14 cellular contexts compared by ENCODE assay signal in genomic region chr22:24445481-24446290, GRCh38. TPM values are rescaled to one million over a fixed set of nuclear protein-coding genes. Genes with fewer than 3 reads are reported as not detected.
DNase-seq lines count a peak whose midpoint lies in the region; ATAC-seq, FAIRE-seq and TF ChIP-seq lines count a peak whose summit lies in the region.
"Had no signal": no experiment of that assay in that cellular context is flagged by ENCODE, and none has a peak within 500 bp of the region (broad histone marks: within the 10 kb centered on the region; RNA-seq: fewer than 3 reads in every experiment).

No MANE protein-coding gene starts in this region.

- POLR2A ChIA-PET in naive thymus-derived CD4-positive, alpha-beta T cell (lab: Charles Lee): no interaction called here

- H3K4me3 Mint-ChIP-seq in activated T-cell treated with anti-CD3 and anti-CD28 coated beads, Interleukin-2, amount 50 U/mL, for 4 hours: no peak overlapping the region
- H3K4me3 Mint-ChIP-seq in naive thymus-derived CD4-positive, alpha-beta T cell: no peak overlapping the region
- H3K4me3 Mint-ChIP-seq: natural killer cell; T-helper 1 cell treated with Interleukin-12 subunit alpha and Interleukin-12 subunit beta and Interleukin-4 antibody, amounts not matched to agents 30 μg/mL and 1 μg/mL, for 36 hours had no signal

- H3K36me3 ChIP-seq in naive thymus-derived CD4-positive, alpha-beta T cell (ENCODE audit: control insufficient read depth in 2 of 3, insufficient read depth in 3 of 3, low read length in 3 of 3): peaks cover 7 to 50% (median 8%) of the 10 kb centered on the region in 3 experiments

- intact Hi-C loops in naive thymus-derived CD4-positive, alpha-beta T cell (cut with micrococcal nuclease): no loop called here

- peak overlapping the region in 3 of 9 donors; percentile 15 to 51 (median 43) for H3K27ac Mint-ChIP-seq in naive thymus-derived CD4-positive, alpha-beta T cell
- H3K27ac Mint-ChIP-seq: natural killer cell; T-helper 1 cell treated with Interleukin-12 subunit alpha and Interleukin-12 subunit beta and Interleukin-4 antibody, amounts not matched to agents 30 μg/mL and 1 μg/mL, for 36 hours had no signal

- no peaks in the 10 kb centered on the region for H3K27me3 ChIP-seq in naive thymus-derived CD4-positive, alpha-beta T cell (ENCODE audit: control insufficient read depth in 2 of 2, insufficient read depth in 2 of 2, low read length in 2 of 2)

- peak; percentile 38 for FAIRE-seq in GM12891 (lab: Jason Lieb, UNC)

- no peak for DNase-seq in GM12891 (ENCODE audit: insufficient read length, low spot score)
- peak; percentile 26 for DNase-seq in M059J (ENCODE audit: low read depth)
- DNase-seq in activated T-cell treated with anti-CD3 and anti-CD28 coated beads, Interleukin-2, amount 50 U/mL, for 4 hours: peak; percentile 36
- no peak for DNase-seq in naive thymus-derived CD4-positive, alpha-beta T cell
- DNase-seq in left lobe of liver (ENCODE audit: low spot score): no peak
- DNase-seq in NCI-H2029 (lab: John Stamatoyannopoulos, UW): no peak
- DNase-seq: activated naive CD4-positive, alpha-beta T cell; effector CD4-positive, alpha-beta T cell; natural killer cell; NCI-H2029 treated with DMSO at 0.1 percent for 48 hours; stimulated activated CD4-positive, alpha-beta T cell treated with anti-CD3 and anti-CD28 coated beads, Interleukin-1b, Interleukin-23, amount 100 ng/mL, for 48 hours had no signal

- H3K9me3 ChIP-seq in naive thymus-derived CD4-positive, alpha-beta T cell (ENCODE audit: control insufficient read depth in 2 of 3, low read length in 3 of 3): no peaks in the 10 kb centered on the region

- peaks cover 35% of the 10 kb centered on the region for H3K4me1 Mint-ChIP-seq in activated T-cell treated with anti-CD3 and anti-CD28 coated beads, Interleukin-2, amount 50 U/mL, for 4 hours (ENCODE audit: low read depth)
- peaks cover 22 to 44% (median 32%) of the 10 kb centered on the region in 7 donors for H3K4me1 Mint-ChIP-seq in naive thymus-derived CD4-positive, alpha-beta T cell

- no peak for TF ChIP-seq POLR2A in GM12891 (IDR thresholded peaks at IDR 0.05; ENCODE audit: low read depth, low read length)

- no peak overlapping the region for H3K4me3 ChIP-seq in naive thymus-derived CD4-positive, alpha-beta T cell (ENCODE audit: low read length)

- peaks cover 0 to 3% of the 10 kb centered on the region in 2 donors for H3K4me1 ChIP-seq in naive thymus-derived CD4-positive, alpha-beta T cell (ENCODE audit: control insufficient read depth in 2 of 2, insufficient read depth in 2 of 2, low read length in 2 of 2)

- H3K27me3 Mint-ChIP-seq in activated T-cell treated with anti-CD3 and anti-CD28 coated beads, Interleukin-2, amount 50 U/mL, for 4 hours (ENCODE audit: low read depth): no peaks in the 10 kb centered on the region
- H3K27me3 Mint-ChIP-seq in naive thymus-derived CD4-positive, alpha-beta T cell: no peaks in the 10 kb centered on the region

- CTCF ChIA-PET in naive thymus-derived CD4-positive, alpha-beta T cell (lab: Charles Lee): no interaction called here

- H3K9me3 Mint-ChIP-seq in activated T-cell treated with anti-CD3 and anti-CD28 coated beads, Interleukin-2, amount 50 U/mL, for 4 hours: no peaks in the 10 kb centered on the region
- peaks cover 0 to 6% (median 0%) of the 10 kb centered on the region in 11 donors for H3K9me3 Mint-ChIP-seq in naive thymus-derived CD4-positive, alpha-beta T cell
- H3K9me3 Mint-ChIP-seq: natural killer cell; T-helper 1 cell treated with Interleukin-12 subunit alpha and Interleukin-12 subunit beta and Interleukin-4 antibody, amounts not matched to agents 30 μg/mL and 1 μg/mL, for 36 hours had no signal

- peaks cover 15% of the 10 kb centered on the region for H3K36me3 Mint-ChIP-seq in activated T-cell treated with anti-CD3 and anti-CD28 coated beads, Interleukin-2, amount 50 U/mL, for 4 hours (ENCODE audit: insufficient read depth)
- peaks cover 0 to 34% (median 7%) of the 10 kb centered on the region in 5 donors for H3K36me3 Mint-ChIP-seq in naive thymus-derived CD4-positive, alpha-beta T cell
- H3K36me3 Mint-ChIP-seq: natural killer cell had no signal

- no peak overlapping the region for H3K27ac ChIP-seq in naive thymus-derived CD4-positive, alpha-beta T cell (ENCODE audit: low read depth, low read length)
- H3K27ac ChIP-seq: HL-60 had no signal

- ATAC-seq in activated T-cell treated with anti-CD3 and anti-CD28 coated beads, Interleukin-2, amount 50 U/mL, for 4 hours: peak; percentile 87 to 92
- peak; percentile 33 for ATAC-seq in naive thymus-derived CD4-positive, alpha-beta T cell
- ATAC-seq in left lobe of liver (no peak), HG02938 (IDR thresholded peaks at IDR 0.05; ENCODE audit: unreplicated experiment) (no peak)

TF ChIP-seq in GM12891, 5 proteins besides CTCF, POLR2A, EP300 and RAD21:
- TF ChIP-seq PAX5 (IDR thresholded peaks at IDR 0.05; ENCODE audit: insufficient read depth, low read length, severe bottlenecking): no peak
- TF ChIP-seq POLR2AphosphoS5 (IDR thresholded peaks at IDR 0.05; ENCODE audit: low read depth, low read length): no peak
- no peak for TF ChIP-seq SPI1 (IDR thresholded peaks at IDR 0.05; ENCODE audit: low read depth, low read length)
- TF ChIP-seq POU2F2 (IDR thresholded peaks at IDR 0.05; ENCODE audit: low read depth, low read length): no peak

RNA-seq across cellular contexts. Expression of gene ADORA2A, which starts 18.3 kb away (rescaled TPM):
- polyA plus RNA-seq in GM12891 (2012; ENCODE audit: low read depth, missing spikeins): 15.5 TPM
- total RNA-seq in M059J (2014; rRNA removed; shearing (Covaris generic)): 2.7 and 5.2 TPM in 2 replicates
- 10 to 100 TPM; 44.6 to 57.1 (median 51.1) TPM for total RNA-seq in activated T-cell treated with anti-CD3 and anti-CD28 coated beads, Interleukin-2, amount 50 U/mL, for 4 hours
- total RNA-seq in naive thymus-derived CD4-positive, alpha-beta T cell: 10 to 100 TPM; 22.5 to 43.7 (median 33.4) TPM
- 100 to 1,000 TPM in 1 of 2 donors, 10 to 100 TPM in 1; 79.5 to 127 TPM for polyA plus RNA-seq in naive thymus-derived CD4-positive, alpha-beta T cell
- total RNA-seq in left lobe of liver: 4.1 TPM

RNA-seq across cellular contexts. Expression of gene UPB1, which starts 49.4 kb away (rescaled TPM):
- 7.6 TPM for polyA plus RNA-seq in GM12891 (2012; ENCODE audit: low read depth, missing spikeins)
- 0.05 and 0.47 TPM in 2 replicates for total RNA-seq in M059J (2014; rRNA removed; shearing (Covaris generic))
- under 1 TPM; 0.16 to 0.23 (median 0.16) TPM for total RNA-seq in activated T-cell treated with anti-CD3 and anti-CD28 coated beads, Interleukin-2, amount 50 U/mL, for 4 hours
- 1 to 10 TPM in 4 of 5 experiments, under 1 TPM in 1; 0.70 to 3.4 (median 2.1) TPM for total RNA-seq in naive thymus-derived CD4-positive, alpha-beta T cell
- under 1 TPM; 0.14 to 0.15 TPM for polyA plus RNA-seq in naive thymus-derived CD4-positive, alpha-beta T cell
- total RNA-seq in left lobe of liver: 184 TPM

Comparison
In these comparisons a context has a peak if more than half of its experiments do, and no peak if none do; other contexts are left out.
1. DNase-seq: peak in M059J (single experiment) and activated T-cell treated with anti-CD3 and anti-CD28 coated beads, Interleukin-2, amount 50 U/mL, for 4 hours (single experiment); none in GM12891 (single experiment), naive thymus-derived CD4-positive, alpha-beta T cell (0 of 9), left lobe of liver (single experiment) and NCI-H2029 (single experiment).
2. ATAC-seq: peak in activated T-cell treated with anti-CD3 and anti-CD28 coated beads, Interleukin-2, amount 50 U/mL, for 4 hours (2 of 2) and naive thymus-derived CD4-positive, alpha-beta T cell (single experiment); none in left lobe of liver (single experiment) and HG02938 (single experiment).
3. RNA of gene UPB1, which starts 49.4 kb away (total RNA-seq): 184 TPM in left lobe of liver (single experiment); 0.70 to 3.4 TPM in naive thymus-derived CD4-positive, alpha-beta T cell, 0.05 to 0.47 TPM in M059J and 0.16 to 0.23 TPM in activated T-cell treated with anti-CD3 and anti-CD28 coated beads, Interleukin-2, amount 50 U/mL, for 4 hours; every median in the first group is over 10 times any median in the second.